ENCODE assay signal across 8 cellular contexts in the genomic region with DNA sequence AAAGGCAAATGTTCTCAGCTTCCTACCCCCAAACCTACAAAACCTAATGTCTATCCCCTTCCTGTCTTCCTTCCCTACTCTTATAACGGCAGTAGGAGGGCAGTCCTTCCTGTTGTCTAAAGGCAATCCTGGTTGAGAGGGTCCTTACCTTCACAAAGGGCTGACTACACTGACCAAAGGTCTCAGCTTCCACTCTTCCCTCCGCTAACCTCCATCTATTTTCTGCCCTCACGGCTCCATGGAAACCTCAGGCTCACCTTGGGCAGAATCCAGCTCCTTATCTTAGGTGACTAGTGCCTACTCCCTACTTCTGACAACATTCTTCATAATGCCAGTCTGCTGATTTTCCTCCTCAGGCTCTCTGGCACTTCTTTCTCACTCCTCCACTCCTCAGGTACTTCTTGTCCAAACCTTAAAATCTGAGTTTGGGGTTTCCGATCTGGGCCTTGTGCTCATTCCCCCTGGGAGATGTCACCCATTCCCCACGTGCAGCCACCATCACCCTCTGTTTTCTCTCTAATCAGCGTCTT. TPM values are rescaled to one million over a fixed set of nuclear protein-coding genes. Genes with fewer than 3 reads are reported as not detected.
DNase-seq lines count a peak whose midpoint lies in the region; ATAC-seq and TF ChIP-seq lines count a peak whose summit lies in the region.

No MANE protein-coding gene starts in this region.

- no peaks in the 10 kb centered on the region for H3K9me2 ChIP-seq in SK-N-SH

- H3K27ac Mint-ChIP-seq in T-helper 2 cell treated with Interferon-gamma antibody and Interleukin-4, amounts not matched to agents 5 μg/mL and 100 μg/mL, for 36 hours = peak overlapping the region; percentile 86

- ATAC-seq in sciatic nerve (peak; percentile 0), HG03571 (IDR thresholded peaks at IDR 0.05; ENCODE audit: unreplicated experiment) (no peak)

- H3K27me3 Mint-ChIP-seq in T-helper 2 cell treated with Interferon-gamma antibody and Interleukin-4, amounts not matched to agents 5 μg/mL and 100 μg/mL, for 36 hours (ENCODE audit: low read depth) = no peaks in the 10 kb centered on the region

- peak overlapping the region; percentile 86 for H3K4me2 ChIP-seq in SK-N-SH

- H3F3A ChIP-seq in SK-N-SH (replicated peaks; ENCODE audit: insufficient read depth) = peaks cover 8% of the 10 kb centered on the region

- no peaks in the 10 kb centered on the region for H3K9me3 Mint-ChIP-seq in T-helper 2 cell treated with Interferon-gamma antibody and Interleukin-4, amounts not matched to agents 5 μg/mL and 100 μg/mL, for 36 hours

- H3K9me3 ChIP-seq in SK-N-SH = no peaks in the 10 kb centered on the region

- peaks cover 0 to 17% of the 10 kb centered on the region in 2 experiments; a peak in 2 of 4 replicates for H3K4me1 ChIP-seq in SK-N-SH (ENCODE audit: control insufficient read depth in 1 of 2, insufficient read depth in 2 of 2, low read depth in 1 of 2, low read length in 1 of 2)

- H3K36me3 Mint-ChIP-seq in T-helper 2 cell treated with Interferon-gamma antibody and Interleukin-4, amounts not matched to agents 5 μg/mL and 100 μg/mL, for 36 hours (ENCODE audit: low read depth) = peaks cover 4% of the 10 kb centered on the region

- TF ChIP-seq EP300 in SK-N-SH (IDR thresholded peaks at IDR 0.05; ENCODE audit: borderline replicate concordance in 1 of 2, low read depth in 1 of 2, low read length in 1 of 2) = no peak

- H4K20me1 ChIP-seq in SK-N-SH (ENCODE audit: insufficient read depth) = no peaks in the 10 kb centered on the region; the same call in 1 of the 2 replicates

- intact Hi-C loops in sciatic nerve (cut with DNase I) = no loop called here

- H3K27ac ChIP-seq in SK-N-SH (ENCODE audit: low read depth in 2 of 2, low read length in 1 of 2) = peak overlapping the region; percentile 89 to 95

- H3K4me1 Mint-ChIP-seq in T-helper 2 cell treated with Interferon-gamma antibody and Interleukin-4, amounts not matched to agents 5 μg/mL and 100 μg/mL, for 36 hours (ENCODE audit: low read depth) = peaks cover 22% of the 10 kb centered on the region

- 15% methylated on average over 6 of the region's 6 CpGs for WGBS in SK-N-SH (ENCODE audit: low lambda C conversion rate)

- no peak for TF ChIP-seq RAD21 in SK-N-SH (IDR thresholded peaks at IDR 0.05; ENCODE audit: low read length)

- H3K79me2 ChIP-seq in SK-N-SH (ENCODE audit: insufficient read depth) = peaks cover 47% of the 10 kb centered on the region

- H3K9ac ChIP-seq in SK-N-SH = peak overlapping the region; percentile 80

- no peak for DNase-seq in T-helper 2 cell treated with Interferon-gamma antibody and Interleukin-4, amounts not matched to agents 5 μg/mL and 100 μg/mL, for 36 hours (ENCODE audit: low spot score)
- DNase-seq in T-helper 2 cell (no peak), SK-N-SH (no peak), fibroblast of pulmonary artery (ENCODE audit: low read depth) (no peak), sciatic nerve (ENCODE audit: low spot score) (no peak), superior temporal gyrus (ENCODE audit: extremely low spot score) (no peak), nucleus accumbens (lab: John Stamatoyannopoulos, UW) (no peak)

- POLR2A ChIA-PET in SK-N-SH (lab: Yijun Ruan, JAX) = interaction anchor here (0.5 to 2.0 kb wide), 3 partner anchors 41 to 177 kb away, joined by 3 to 5 read pairs (median 4); no protein-coding TSS in a partner anchor

- TF ChIP-seq CTCF in SK-N-SH (IDR thresholded peaks at IDR 0.05) (no peak), fibroblast of pulmonary artery (IDR thresholded peaks at IDR 0.05; ENCODE audit: low read length, missing control alignments) (no peak)

- H2AFZ ChIP-seq in SK-N-SH (ENCODE audit: low read depth) = peak overlapping the region; percentile 91

- H3K27me3 ChIP-seq in SK-N-SH (ENCODE audit: insufficient read depth) = no peaks in the 10 kb centered on the region

- H3K36me3 ChIP-seq in SK-N-SH (replicated peaks in 1 of 2; ENCODE audit: control insufficient read depth in 1 of 2, insufficient read depth in 2 of 2, low read length in 1 of 2) = peaks cover 0 to 21% of the 10 kb centered on the region in 2 experiments

- H3K4me3 Mint-ChIP-seq in T-helper 2 cell treated with Interferon-gamma antibody and Interleukin-4, amounts not matched to agents 5 μg/mL and 100 μg/mL, for 36 hours = peak overlapping the region; percentile 94

- H3K4me3 ChIP-seq in SK-N-SH (ENCODE audit: low read depth in 2 of 2, low read length in 1 of 2) (peak overlapping the region; percentile 74 to 83), fibroblast of pulmonary artery (replicated peaks; ENCODE audit: low read depth, low read length) (peak overlapping the region; percentile 67)

- CTCF ChIA-PET in SK-N-SH (lab: Yijun Ruan, JAX) = interaction anchor here (1.1 to 7.2 kb wide), 7 partner anchors 8 to 325 kb away, joined by 3 to 54 read pairs (median 5); a partner anchor contains a TSS

TF ChIP-seq in SK-N-SH, 30 proteins besides CTCF, POLR2A, EP300 and RAD21 (continues in another document):
- TF ChIP-seq RCOR1 (IDR thresholded peaks at IDR 0.05; ENCODE audit: low read length) (no peak), SMC3 (IDR thresholded peaks at IDR 0.05; ENCODE audit: low read depth, low read length) (no peak), POLR2AphosphoS5 (IDR thresholded peaks at IDR 0.05; ENCODE audit: low read depth, low read length) (peak; percentile 50; the same call in 1 of the 2 replicates), SIN3A (IDR thresholded peaks at IDR 0.05; ENCODE audit: borderline replicate concordance, low read depth, low read length) (no peak), TCF12 (IDR thresholded peaks at IDR 0.05) (no peak), MEF2A (IDR thresholded peaks at IDR 0.05; ENCODE audit: borderline replicate concordance, low read depth) (no peak), NRF1 (IDR thresholded peaks at IDR 0.05; ENCODE audit: low read depth, low read length) (no peak), RFX5 (IDR thresholded peaks at IDR 0.05; ENCODE audit: low read length) (no peak), YY1 (IDR thresholded peaks at IDR 0.05; ENCODE audit: low read depth) (0 out of 2 replicates have a peak, but pooled peaks have one; percentile 5)
- TF ChIP-seq, protein P1, sequence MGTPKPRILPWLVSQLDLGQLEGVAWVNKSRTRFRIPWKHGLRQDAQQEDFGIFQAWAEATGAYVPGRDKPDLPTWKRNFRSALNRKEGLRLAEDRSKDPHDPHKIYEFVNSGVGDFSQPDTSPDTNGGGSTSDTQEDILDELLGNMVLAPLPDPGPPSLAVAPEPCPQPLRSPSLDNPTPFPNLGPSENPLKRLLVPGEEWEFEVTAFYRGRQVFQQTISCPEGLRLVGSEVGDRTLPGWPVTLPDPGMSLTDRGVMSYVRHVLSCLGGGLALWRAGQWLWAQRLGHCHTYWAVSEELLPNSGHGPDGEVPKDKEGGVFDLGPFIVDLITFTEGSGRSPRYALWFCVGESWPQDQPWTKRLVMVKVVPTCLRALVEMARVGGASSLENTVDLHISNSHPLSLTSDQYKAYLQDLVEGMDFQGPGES (IDR thresholded peaks at IDR 0.05; ENCODE audit: low read depth, low read length) = no peak
- TF ChIP-seq, protein P2, sequence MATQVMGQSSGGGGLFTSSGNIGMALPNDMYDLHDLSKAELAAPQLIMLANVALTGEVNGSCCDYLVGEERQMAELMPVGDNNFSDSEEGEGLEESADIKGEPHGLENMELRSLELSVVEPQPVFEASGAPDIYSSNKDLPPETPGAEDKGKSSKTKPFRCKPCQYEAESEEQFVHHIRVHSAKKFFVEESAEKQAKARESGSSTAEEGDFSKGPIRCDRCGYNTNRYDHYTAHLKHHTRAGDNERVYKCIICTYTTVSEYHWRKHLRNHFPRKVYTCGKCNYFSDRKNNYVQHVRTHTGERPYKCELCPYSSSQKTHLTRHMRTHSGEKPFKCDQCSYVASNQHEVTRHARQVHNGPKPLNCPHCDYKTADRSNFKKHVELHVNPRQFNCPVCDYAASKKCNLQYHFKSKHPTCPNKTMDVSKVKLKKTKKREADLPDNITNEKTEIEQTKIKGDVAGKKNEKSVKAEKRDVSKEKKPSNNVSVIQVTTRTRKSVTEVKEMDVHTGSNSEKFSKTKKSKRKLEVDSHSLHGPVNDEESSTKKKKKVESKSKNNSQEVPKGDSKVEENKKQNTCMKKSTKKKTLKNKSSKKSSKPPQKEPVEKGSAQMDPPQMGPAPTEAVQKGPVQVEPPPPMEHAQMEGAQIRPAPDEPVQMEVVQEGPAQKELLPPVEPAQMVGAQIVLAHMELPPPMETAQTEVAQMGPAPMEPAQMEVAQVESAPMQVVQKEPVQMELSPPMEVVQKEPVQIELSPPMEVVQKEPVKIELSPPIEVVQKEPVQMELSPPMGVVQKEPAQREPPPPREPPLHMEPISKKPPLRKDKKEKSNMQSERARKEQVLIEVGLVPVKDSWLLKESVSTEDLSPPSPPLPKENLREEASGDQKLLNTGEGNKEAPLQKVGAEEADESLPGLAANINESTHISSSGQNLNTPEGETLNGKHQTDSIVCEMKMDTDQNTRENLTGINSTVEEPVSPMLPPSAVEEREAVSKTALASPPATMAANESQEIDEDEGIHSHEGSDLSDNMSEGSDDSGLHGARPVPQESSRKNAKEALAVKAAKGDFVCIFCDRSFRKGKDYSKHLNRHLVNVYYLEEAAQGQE (IDR thresholded peaks at IDR 0.05; ENCODE audit: low read depth, low read length) = no peak
- TF ChIP-seq, protein P3, sequence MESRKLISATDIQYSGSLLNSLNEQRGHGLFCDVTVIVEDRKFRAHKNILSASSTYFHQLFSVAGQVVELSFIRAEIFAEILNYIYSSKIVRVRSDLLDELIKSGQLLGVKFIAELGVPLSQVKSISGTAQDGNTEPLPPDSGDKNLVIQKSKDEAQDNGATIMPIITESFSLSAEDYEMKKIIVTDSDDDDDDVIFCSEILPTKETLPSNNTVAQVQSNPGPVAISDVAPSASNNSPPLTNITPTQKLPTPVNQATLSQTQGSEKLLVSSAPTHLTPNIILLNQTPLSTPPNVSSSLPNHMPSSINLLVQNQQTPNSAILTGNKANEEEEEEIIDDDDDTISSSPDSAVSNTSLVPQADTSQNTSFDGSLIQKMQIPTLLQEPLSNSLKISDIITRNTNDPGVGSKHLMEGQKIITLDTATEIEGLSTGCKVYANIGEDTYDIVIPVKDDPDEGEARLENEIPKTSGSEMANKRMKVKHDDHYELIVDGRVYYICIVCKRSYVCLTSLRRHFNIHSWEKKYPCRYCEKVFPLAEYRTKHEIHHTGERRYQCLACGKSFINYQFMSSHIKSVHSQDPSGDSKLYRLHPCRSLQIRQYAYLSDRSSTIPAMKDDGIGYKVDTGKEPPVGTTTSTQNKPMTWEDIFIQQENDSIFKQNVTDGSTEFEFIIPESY (IDR thresholded peaks at IDR 0.05; ENCODE audit: borderline replicate concordance, low read depth) = no peak

RNA-seq across cellular contexts. Expression of a gene that starts 0.5 kb away (rescaled TPM):
- 1.1 and 2.0 TPM in 2 replicates for polyA plus RNA-seq in SK-N-SH (2012; rRNA removed)
- 1.7 and 2.3 TPM in 2 replicates for polyA plus RNA-seq in SK-N-SH (2012; cell fraction: cytosol; rRNA removed)
- polyA plus RNA-seq in SK-N-SH (2012; cell fraction: nucleus; rRNA removed) = 1.3 and 3.0 TPM in 2 replicates
- 2.5 TPM for total RNA-seq in sciatic nerve

RNA-seq across cellular contexts. Expression of a gene that starts 0.9 kb away (rescaled TPM):
- polyA plus RNA-seq in SK-N-SH (2012; rRNA removed) = 43.4 and 54.1 TPM in 2 replicates
- polyA plus RNA-seq in SK-N-SH (2012; cell fraction: cytosol; rRNA removed) = 66.6 and 78.4 TPM in 2 replicates
- polyA plus RNA-seq in SK-N-SH (2012; cell fraction: nucleus; rRNA removed) = 22.6 and 37.9 TPM in 2 replicates
- total RNA-seq in sciatic nerve = 34.4 TPM
